Comparison of ENCODE assay signal across 9 cellular contexts in the genomic region with DNA sequence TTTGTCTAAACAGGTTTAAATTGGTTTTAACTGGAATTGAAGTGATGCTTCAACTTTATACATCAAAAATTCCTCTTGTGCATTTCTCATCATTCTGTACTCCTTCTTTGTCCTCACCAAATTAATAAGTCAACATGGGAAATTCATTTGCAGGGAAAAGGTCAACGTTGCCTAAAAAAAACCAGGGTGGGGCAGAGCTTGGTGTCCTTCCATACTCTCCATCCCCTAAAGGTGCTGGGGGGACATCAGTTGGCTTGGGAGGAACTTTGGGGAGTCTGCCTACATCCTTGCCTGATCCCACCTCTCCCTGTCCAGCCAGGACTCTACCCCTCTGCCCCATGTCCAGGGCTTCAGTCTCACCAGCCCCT. TPM values are rescaled to one million over a fixed set of nuclear protein-coding genes. Genes with fewer than 3 reads are reported as not detected.
"Had no signal": no experiment of that assay in that cellular context is flagged by ENCODE, and none has a peak within 500 bp of the region (broad histone marks: within the 10 kb centered on the region; RNA-seq: fewer than 3 reads in every experiment).

No MANE protein-coding gene starts in this region.

- H3K36me3 ChIP-seq: HAP-1 had no signal

- H3K4me1 ChIP-seq: HAP-1 had no signal

- H3K27ac Mint-ChIP-seq: HFFc6 had no signal

- FAIRE-seq: HTR-8/SVneo had no signal

- H3K27ac ChIP-seq: GM23248 had no signal

- H3K9ac ChIP-seq: GM23248 had no signal

- DNase-seq: GM23248, GOT3, H7, HFFc6, IMR-90, KBM-7 had no signal

- H3K4me3 Mint-ChIP-seq: HFFc6 had no signal

- H3K4me3 ChIP-seq: GM23248, HAP-1 had no signal

- H2AFZ ChIP-seq: GM23248 had no signal

- H3K9me3 ChIP-seq: HAP-1 had no signal

RNA-seq across cellular contexts. Expression of a gene that starts 34.1 kb away (rescaled TPM):
- total RNA-seq: GM23248, H7, HFFc6, HT-29, IMR-90 had no signal
- polyA plus RNA-seq: GM23248, IMR-90 had no signal
